In the genomic region with DNA sequence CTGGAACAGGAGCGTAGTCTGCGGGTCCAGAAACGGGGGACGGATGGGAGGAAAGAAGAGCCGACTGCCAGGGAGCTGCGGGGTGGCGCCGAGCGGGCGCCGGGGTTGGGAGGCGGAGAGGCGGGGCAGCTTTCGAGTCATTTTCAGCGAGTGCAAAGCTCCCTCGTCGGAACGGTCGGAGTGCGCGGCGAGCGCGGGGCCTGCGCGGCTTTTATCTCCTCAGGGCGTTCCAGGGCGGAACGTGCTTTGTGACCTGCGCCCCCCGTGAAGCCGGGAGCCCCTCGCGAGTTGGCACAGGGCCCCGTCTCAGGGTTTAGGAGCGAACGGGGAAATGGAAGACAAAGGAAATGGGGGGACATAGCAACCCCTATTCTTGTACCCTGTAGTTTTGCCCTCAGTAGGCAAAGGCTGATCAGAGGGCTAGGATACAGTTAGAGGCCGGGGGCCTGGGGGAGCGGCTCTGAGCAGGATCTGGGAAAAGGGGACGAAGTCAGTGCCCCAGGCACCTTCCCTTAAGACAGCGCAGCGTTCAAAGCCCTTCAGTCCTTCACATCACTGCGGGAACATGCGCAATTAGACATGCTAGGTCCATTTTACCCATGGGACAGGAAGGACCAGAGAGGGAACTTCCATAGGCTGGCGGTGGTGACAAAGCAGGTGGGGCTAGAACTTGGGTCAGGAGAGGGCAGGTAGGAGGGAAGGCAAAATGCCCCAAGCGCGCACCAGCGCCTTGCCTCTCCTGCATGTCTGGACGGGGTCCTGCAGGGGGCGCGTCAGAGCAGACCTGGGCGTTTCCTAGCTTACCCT, we compare ENCODE assay signal across 8 cellular contexts.
A peak's percentile ranks its signal among the peaks of the same experiment; 100 is the strongest.
DNase-seq lines count a peak whose midpoint lies in the region; ATAC-seq, FAIRE-seq and TF ChIP-seq lines count a peak whose summit lies in the region.

No MANE protein-coding gene starts in this region.

- POLR2A ChIA-PET in MCF 10A (lab: Yijun Ruan, JAX), result no interaction called here
- POLR2A ChIA-PET in GM12878 (lab: Charles Lee), result no interaction called here

- no peak overlapping the region for H3K27ac Mint-ChIP-seq in MCF 10A (ENCODE audit: low read depth, unreplicated experiment)
- H3K27ac Mint-ChIP-seq in T-helper 1 cell treated with Interleukin-12 subunit alpha and Interleukin-12 subunit beta and Interleukin-4 antibody, amounts not matched to agents 30 μg/mL and 1 μg/mL, for 36 hours, result peak overlapping the region; percentile 82

- intact Hi-C loops in breast epithelium (cut with DNase I; ENCODE audit: low total_unique reads), result no loop called here
- intact Hi-C loops in MCF 10A (cut with micrococcal nuclease), result no loop called here
- intact Hi-C loops in GM12878 (cut with micrococcal nuclease; ENCODE audit: unreplicated experiment), result loop anchor here (1.0 kb wide), 1 partner anchor 198 kb away; no protein-coding TSS in a partner anchor

- H3K4me1 Mint-ChIP-seq in MCF 10A (ENCODE audit: insufficient read depth, unreplicated experiment), result peaks cover 16% of the 10 kb centered on the region
- H3K4me1 Mint-ChIP-seq in T-helper 1 cell treated with Interleukin-12 subunit alpha and Interleukin-12 subunit beta and Interleukin-4 antibody, amounts not matched to agents 30 μg/mL and 1 μg/mL, for 36 hours (ENCODE audit: low read depth), result peaks cover 41% of the 10 kb centered on the region

- FAIRE-seq in GM12878 (lab: Jason Lieb, UNC), result peak; percentile 85

- no peaks in the 10 kb centered on the region for H3K27me3 Mint-ChIP-seq in MCF 10A (ENCODE audit: insufficient read depth, unreplicated experiment)
- no peaks in the 10 kb centered on the region for H3K27me3 Mint-ChIP-seq in T-helper 1 cell treated with Interleukin-12 subunit alpha and Interleukin-12 subunit beta and Interleukin-4 antibody, amounts not matched to agents 30 μg/mL and 1 μg/mL, for 36 hours (ENCODE audit: low read depth)

- no peaks in the 10 kb centered on the region for H3K27me3 ChIP-seq in breast epithelium
- no peaks in the 10 kb centered on the region; a peak in 1 of 4 replicates for H3K27me3 ChIP-seq in GM12878 (replicated peaks in 1 of 2; ENCODE audit: control insufficient read depth in 2 of 2, insufficient read depth in 2 of 2, low read length in 1 of 2)

- H3K4me3 Mint-ChIP-seq in MCF 10A (ENCODE audit: unreplicated experiment), result no peak overlapping the region
- H3K4me3 Mint-ChIP-seq in T-helper 1 cell treated with Interleukin-12 subunit alpha and Interleukin-12 subunit beta and Interleukin-4 antibody, amounts not matched to agents 30 μg/mL and 1 μg/mL, for 36 hours, result peak overlapping the region; percentile 85

- H3K79me2 ChIP-seq in GM12878 (ENCODE audit: control insufficient read depth, insufficient read depth, low read length), result no peaks in the 10 kb centered on the region

- H3K27ac ChIP-seq in breast epithelium, result no peak overlapping the region
- no peak overlapping the region for H3K27ac ChIP-seq in GM12878 (ENCODE audit: control insufficient read depth, insufficient read depth)

- SMC1A ChIA-PET in GM12878 (lab: Charles Lee; ENCODE audit: uncharacterized antibody, unreplicated experiment), result interaction anchor here (0.7 to 3.7 kb wide), 15 partner anchors 10 to 404 kb away, joined by 3 to 17 read pairs (median 4); no protein-coding TSS in a partner anchor

- no peaks in the 10 kb centered on the region for H3K36me3 ChIP-seq in breast epithelium
- H3K36me3 ChIP-seq in GM12878 (ENCODE audit: control insufficient read depth in 2 of 2, insufficient read depth in 2 of 2, low read length in 1 of 2), result no peaks in the 10 kb centered on the region

- ATAC-seq in GM12878 (peak; percentile 80), GM18873 (IDR thresholded peaks at IDR 0.05; ENCODE audit: low FRiP score, unreplicated experiment) (no peak), HG03460 (IDR thresholded peaks at IDR 0.05; ENCODE audit: unreplicated experiment) (no peak)

- H4K20me1 ChIP-seq in GM12878 (ENCODE audit: control insufficient read depth, insufficient read depth), result no peaks in the 10 kb centered on the region

- RAD21 ChIA-PET in GM12878 (lab: Charles Lee; ENCODE audit: unreplicated experiment), result interaction anchor here (0.7 to 2.0 kb wide), 7 partner anchors 11 to 367 kb away, joined by 3 to 10 read pairs (median 4); no protein-coding TSS in a partner anchor

- TF ChIP-seq CTCF in breast epithelium (IDR thresholded peaks at IDR 0.05) (peak; percentile 32 to 62 (median 53)), MCF 10A (IDR thresholded peaks at IDR 0.05; ENCODE audit: unreplicated experiment) (no peak), GM12878 (IDR thresholded peaks at IDR 0.05 in 2 of 3, conservative IDR thresholded peaks at IDR 0.05 in 1 of 3; ENCODE audit: control insufficient read depth in 2 of 3, extremely low read depth in 1 of 3, insufficient read depth in 1 of 3, low read depth in 3 of 3, low read length in 3 of 3) (peak; percentile 58 to 63 (median 60))

- in situ Hi-C loops in GM12878 (cut with MboI), result loop anchor here (5.0 kb wide), 2 partner anchors 106 to 191 kb away; a partner anchor contains a TSS

- no TSS peak for BruUV-seq in MCF 10A (replicated peaks; lab: Mats Ljungman, UMichigan)
- BruUV-seq in GM12878 (replicated peaks; lab: Mats Ljungman, UMichigan), result no TSS peak

- H3K9me3 ChIP-seq in breast epithelium, result no peaks in the 10 kb centered on the region
- H3K9me3 ChIP-seq in GM12878 (replicated peaks; ENCODE audit: control insufficient read depth, insufficient read depth, low read length), result no peaks in the 10 kb centered on the region

- H2AFZ ChIP-seq in GM12878 (ENCODE audit: control insufficient read depth, low read depth, low read length), result no peak overlapping the region

- no peaks in the 10 kb centered on the region for H3K36me3 Mint-ChIP-seq in MCF 10A (ENCODE audit: insufficient read depth, unreplicated experiment)
- H3K36me3 Mint-ChIP-seq in T-helper 1 cell treated with Interleukin-12 subunit alpha and Interleukin-12 subunit beta and Interleukin-4 antibody, amounts not matched to agents 30 μg/mL and 1 μg/mL, for 36 hours (ENCODE audit: low read depth), result peaks cover 9% of the 10 kb centered on the region

- H3K9ac ChIP-seq in GM12878 (ENCODE audit: control insufficient read depth, insufficient read depth, low read length), result no peak overlapping the region

- H3K4me3 ChIP-seq in breast epithelium, result peak overlapping the region; percentile 30 to 67 (median 47)
- no peak overlapping the region for H3K4me3 ChIP-seq in GM12878

- TF ChIP-seq POLR2A in breast epithelium (IDR thresholded peaks at IDR 0.05) (no peak), GM12878 (IDR thresholded peaks at IDR 0.05; ENCODE audit: low read depth, low read length) (no peak)

- CTCF ChIA-PET in MCF 10A (lab: Yijun Ruan, JAX), result interaction anchor here (0.6 to 7.1 kb wide), 7 partner anchors 11 to 367 kb away, joined by 3 to 41 read pairs (median 3); no protein-coding TSS in a partner anchor
- CTCF ChIA-PET in GM12878 (lab: Yijun Ruan, JAX), result interaction anchor here (0.6 to 6.5 kb wide), 35 partner anchors 8 to 430 kb away, joined by 3 to 83 read pairs (median 4); a partner anchor contains a TSS

- H3K9me3 Mint-ChIP-seq in MCF 10A (ENCODE audit: unreplicated experiment), result no peaks in the 10 kb centered on the region
- H3K9me3 Mint-ChIP-seq in T-helper 1 cell treated with Interleukin-12 subunit alpha and Interleukin-12 subunit beta and Interleukin-4 antibody, amounts not matched to agents 30 μg/mL and 1 μg/mL, for 36 hours, result peaks cover 3% of the 10 kb centered on the region

- no peak for TF ChIP-seq EP300 in GM12878 (IDR thresholded peaks at IDR 0.05; ENCODE audit: borderline replicate concordance in 1 of 2, control insufficient read depth in 1 of 2, low read depth in 2 of 2, low read length in 2 of 2)

- peak overlapping the region; percentile 47; the same call in 1 of the 2 replicates for H3K4me2 ChIP-seq in GM12878 (ENCODE audit: control insufficient read depth, insufficient read depth)

- TF ChIP-seq RAD21 in GM12878 (IDR thresholded peaks at IDR 0.05; ENCODE audit: insufficient read depth, low read depth, low read length), result 0 out of 2 replicates have a peak, but pooled peaks have one; percentile 25

- DNase-seq in breast epithelium (ENCODE audit: low spot score in 2 of 2), result no peak
- DNase-seq in MCF 10A (ENCODE audit: unreplicated experiment), result no peak
- no peak for DNase-seq in GM12878 (ENCODE audit: low read depth, low spot score)
- DNase-seq in kidney tubule cell (ENCODE audit: low spot score), result peak; percentile 58
- DNase-seq in stimulated activated CD4-positive, alpha-beta T cell treated with anti-CD3 and anti-CD28 coated beads, Interleukin-2, amount 100 ng/mL, for 24 hours, result peak; percentile 77 to 80

- no peaks in the 10 kb centered on the region for H3K4me1 ChIP-seq in breast epithelium
- H3K4me1 ChIP-seq in GM12878 (ENCODE audit: control insufficient read depth, insufficient read depth, low read length), result no peaks in the 10 kb centered on the region

- WGBS in GM12878 (ENCODE audit: insufficient coverage, insufficient replicate concordance, low lambda C conversion rate, missing lambda C conversion rate), result 15% methylated on average over 24 of the region's 52 CpGs

TF ChIP-seq in GM12878, 131 proteins besides CTCF, POLR2A, EP300 and RAD21 (continues in another document):
- TF ChIP-seq ASH2L (IDR thresholded peaks at IDR 0.05; ENCODE audit: borderline replicate concordance, low read depth) (no peak), EZH2 (IDR thresholded peaks at IDR 0.05; ENCODE audit: borderline replicate concordance, control insufficient read depth, low read depth, low read length) (no peak), IRF4 (IDR thresholded peaks at IDR 0.05; ENCODE audit: low read depth, low read length) (no peak), RCOR1 (conservative IDR thresholded peaks at IDR 0.05; ENCODE audit: low read depth, low read length) (no peak), NFYA (IDR thresholded peaks at IDR 0.05; ENCODE audit: borderline replicate concordance, low read depth, low read length) (no peak), ZNF622 (IDR thresholded peaks at IDR 0.05) (no peak), SPI1 (IDR thresholded peaks at IDR 0.05; ENCODE audit: borderline replicate concordance, insufficient read depth, low read depth, low read length) (no peak), GATAD2B (conservative IDR thresholded peaks at IDR 0.05; ENCODE audit: low read depth) (no peak), SIN3A (IDR thresholded peaks at IDR 0.05; ENCODE audit: low read depth, low read length) (no peak)

Comparison
In these comparisons a context has a peak if more than half of its experiments do, and no peak if none do; other contexts are left out.
1. DNase-seq: peak in kidney tubule cell (single experiment) and stimulated activated CD4-positive, alpha-beta T cell treated with anti-CD3 and anti-CD28 coated beads, Interleukin-2, amount 100 ng/mL, for 24 hours (2 of 2); none in breast epithelium (0 of 2), MCF 10A (single experiment) and GM12878 (single experiment).